Comparison of ENCODE assay signal across 8 cellular contexts in the genomic region with DNA sequence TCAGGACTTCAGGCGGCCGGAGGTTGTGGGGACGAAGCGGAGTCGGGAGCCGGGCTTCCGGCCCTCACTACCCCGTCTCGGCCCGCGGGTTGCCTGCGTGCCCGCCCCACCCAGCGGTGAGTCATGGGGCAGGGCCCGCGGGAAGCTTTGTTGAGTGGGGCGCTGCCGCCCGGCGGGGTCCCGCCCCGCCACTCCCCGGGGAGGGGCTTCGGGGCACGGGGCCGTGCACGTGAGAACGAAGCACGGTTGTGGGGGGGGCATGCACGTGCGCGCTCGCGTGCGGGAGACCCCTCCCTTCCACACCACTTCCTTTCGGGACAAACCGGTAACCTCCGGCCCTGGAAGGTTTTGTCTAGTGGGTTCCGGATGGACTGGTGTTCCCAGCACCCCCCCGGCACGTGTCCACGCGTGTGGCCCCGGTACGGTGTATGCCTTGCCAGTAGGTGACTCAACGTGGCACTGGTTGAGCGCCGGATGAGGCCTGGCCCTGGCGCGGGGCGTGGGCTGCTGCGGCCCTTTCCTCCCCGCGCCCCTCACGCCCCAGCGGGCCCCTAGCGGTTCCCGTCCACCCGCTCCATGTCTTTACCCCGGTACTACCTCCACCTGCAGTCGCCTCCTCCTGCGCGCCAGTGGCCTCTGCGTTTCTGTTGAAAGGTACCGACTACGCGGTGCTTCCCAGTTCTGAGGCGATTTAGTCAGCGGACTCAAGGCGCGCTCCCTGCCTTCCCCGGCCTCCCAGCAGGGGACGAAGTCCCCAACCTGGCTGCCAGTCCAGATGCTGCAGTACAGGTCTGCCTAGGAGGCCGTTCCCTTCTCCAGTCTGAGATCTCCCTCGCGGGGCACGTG. TPM values are rescaled to one million over a fixed set of nuclear protein-coding genes. Genes with fewer than 3 reads are reported as not detected.
DNase-seq lines count a peak whose midpoint lies in the region; ATAC-seq lines count a peak whose summit lies in the region.

No MANE protein-coding gene starts in this region.

- H3K9me2 ChIP-seq in Karpas-422 (replicated peaks; ENCODE audit: insufficient read depth, low read length): no peaks in the 10 kb centered on the region

- no peaks in the 10 kb centered on the region for H3K79me2 ChIP-seq in Karpas-422 (ENCODE audit: low read length)

- H3K4me2 ChIP-seq in Karpas-422 (ENCODE audit: low read depth, low read length, poor library complexity, severe bottlenecking): no peak overlapping the region

- H3K9ac ChIP-seq in ES-I3 (ENCODE audit: low read depth, low read length) (peak overlapping the region; percentile 77), Karpas-422 (ENCODE audit: low read length) (no peak overlapping the region)

- no peaks in the 10 kb centered on the region for H4K20me1 ChIP-seq in Karpas-422 (ENCODE audit: insufficient read depth, low read depth, low read length)

- ATAC-seq in GM21717 (IDR thresholded peaks at IDR 0.05; ENCODE audit: unreplicated experiment): peak; percentile 75
- peak; percentile 86 to 88 for ATAC-seq in activated CD4-positive, CD25-positive, alpha-beta regulatory T cell treated with anti-CD3 and anti-CD28 coated beads, Interleukin-2, amount 50 U/mL, for 24 hours

- no peak overlapping the region for H2AFZ ChIP-seq in Karpas-422 (ENCODE audit: low read length)

- DNase-seq in cerebellar cortex (ENCODE audit: low spot score) (peak; percentile 49), Karpas-422 (no peak)
- DNase-seq in stimulated activated CD4-positive, alpha-beta T cell treated with anti-CD3 and anti-CD28 coated beads, Interleukin-2, amount 100 ng/mL, for 4 hours (ENCODE audit: low read depth): peak; percentile 85

- H3K4me3 ChIP-seq in Karpas-422 (ENCODE audit: low read length): no peak overlapping the region

- no peaks in the 10 kb centered on the region for H3K27me3 ChIP-seq in layer of hippocampus (ENCODE audit: control insufficient read depth, insufficient read depth, low read length)
- no peaks in the 10 kb centered on the region for H3K27me3 ChIP-seq in Karpas-422 (ENCODE audit: low read length)

- H3K27ac ChIP-seq in KOPT-K1 (ENCODE audit: low read depth, low read length, poor library complexity, severe bottlenecking) (peak overlapping the region; percentile 50), layer of hippocampus (ENCODE audit: low read depth, low read length) (peak overlapping the region; percentile 88), Karpas-422 (ENCODE audit: low read length) (no peak overlapping the region)

- H3K4me1 ChIP-seq in ES-I3 (ENCODE audit: insufficient read depth, low read length): peaks cover 26% of the 10 kb centered on the region
- no peaks in the 10 kb centered on the region; the same call in none of the 2 replicates for H3K4me1 ChIP-seq in Karpas-422 (ENCODE audit: low read length)

- no peaks in the 10 kb centered on the region for H3K36me3 ChIP-seq in ES-I3 (ENCODE audit: insufficient read depth, low read length)
- H3K36me3 ChIP-seq in KOPT-K1 (ENCODE audit: insufficient read depth, low read length): no peaks in the 10 kb centered on the region
- no peaks in the 10 kb centered on the region for H3K36me3 ChIP-seq in Karpas-422 (ENCODE audit: insufficient read depth, low read length)

- no peaks in the 10 kb centered on the region for H3K9me3 ChIP-seq in ES-I3 (ENCODE audit: control insufficient read depth, insufficient read depth, low read length)
- H3K9me3 ChIP-seq in KOPT-K1 (ENCODE audit: insufficient read depth, low read length, poor library complexity, severe bottlenecking): no peaks in the 10 kb centered on the region
- H3K9me3 ChIP-seq in Karpas-422 (ENCODE audit: low read length): no peaks in the 10 kb centered on the region

RNA-seq across cellular contexts. Expression of gene ADIRF, which starts 3.1 kb away (rescaled TPM):
- total RNA-seq in Karpas-422 (2014; rRNA removed; shearing (Covaris generic); ENCODE audit: low replicate concordance): not detected in 2 replicates

RNA-seq across cellular contexts. Expression of gene SNCG, which starts 13.0 kb away (rescaled TPM):
- total RNA-seq in Karpas-422 (2014; rRNA removed; shearing (Covaris generic); ENCODE audit: low replicate concordance): not detected in 2 replicates

RNA-seq across cellular contexts. Expression of gene MMRN2, which starts 14.0 kb away (rescaled TPM):
- total RNA-seq in Karpas-422 (2014; rRNA removed; shearing (Covaris generic); ENCODE audit: low replicate concordance): not detected in 2 replicates

RNA-seq across cellular contexts. Expression of gene FAM25A, which starts 48.7 kb away (rescaled TPM):
- not detected in 2 replicates for total RNA-seq in Karpas-422 (2014; rRNA removed; shearing (Covaris generic); ENCODE audit: low replicate concordance)
